12 cellular contexts compared by ENCODE assay signal in the genomic region with DNA sequence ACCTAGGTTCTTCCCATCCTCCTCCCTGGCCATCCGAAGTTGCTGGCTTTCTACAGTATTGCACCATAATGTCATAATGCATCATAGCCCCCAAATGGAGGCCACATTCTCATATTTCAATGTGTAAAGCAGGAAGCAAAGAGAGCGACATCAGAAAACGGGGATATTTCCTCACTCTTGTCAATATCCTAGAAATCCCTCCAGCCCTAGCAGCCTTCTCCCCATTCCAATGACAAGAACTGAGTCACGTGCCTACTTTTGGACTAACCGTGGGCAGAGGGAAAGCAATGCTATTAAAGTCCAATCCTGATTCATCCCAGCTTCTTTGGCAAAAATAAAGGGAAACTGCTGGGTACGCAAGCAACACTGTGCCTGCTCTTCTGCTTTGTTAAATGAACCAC. TPM values are rescaled to one million over a fixed set of nuclear protein-coding genes. Genes with fewer than 3 reads are reported as not detected.
A peak's percentile ranks its signal among the peaks of the same experiment; 100 is the strongest.
DNase-seq lines count a peak whose midpoint lies in the region; ATAC-seq and TF ChIP-seq lines count a peak whose summit lies in the region.
"Had no signal": no experiment of that assay in that cellular context is flagged by ENCODE, and none has a peak within 500 bp of the region (broad histone marks: within the 10 kb centered on the region; RNA-seq: fewer than 3 reads in every experiment).

No MANE protein-coding gene starts in this region.

- WGBS in sigmoid colon, 2 donors, result 78 to 82% methylated on average over 6 of the region's 6 CpGs

- no TSS peak for BruUV-seq in Panc1 (replicated peaks; lab: Mats Ljungman, UMichigan)

- TF ChIP-seq POLR2A in sigmoid colon (IDR thresholded peaks at IDR 0.05), result no peak

- POLR2A ChIA-PET in Panc1 (lab: Charles Lee), result no interaction called here

- H3K4me1 ChIP-seq in Panc1 (ENCODE audit: control insufficient read depth, insufficient read depth, low read length), result peaks cover 12% of the 10 kb centered on the region; the same call in 1 of the 2 replicates
- H3K4me1 ChIP-seq in sigmoid colon, result peaks cover 0 to 9% (median 4%) of the 10 kb centered on the region in 4 donors
- H3K4me1 ChIP-seq: prostate gland had no signal

- H3K27ac ChIP-seq in Panc1 (ENCODE audit: low read length) (peak overlapping the region; percentile 92), sigmoid colon (peak overlapping the region; percentile 31 to 51 (median 46))
- H3K27ac ChIP-seq: ascending aorta, prostate gland had no signal

- H3K9me3 ChIP-seq in Panc1 (ENCODE audit: control insufficient read depth, insufficient read depth, low read depth, low read length) (no peaks in the 10 kb centered on the region), sigmoid colon (no peaks in the 10 kb centered on the region)
- H3K9me3 ChIP-seq: ascending aorta, prostate gland had no signal

- TF ChIP-seq CTCF in Panc1 (IDR thresholded peaks at IDR 0.05) (no peak), sigmoid colon (IDR thresholded peaks at IDR 0.05) (no peak)

- in situ Hi-C loops in G401 (cut with HindIII; ENCODE audit: low sequenced_read_pairs), result no loop called here
- in situ Hi-C loops in Panc1 (cut with HindIII; ENCODE audit: low pct_unique_long_range_greater_than_20kb, low sequenced_read_pairs), result no loop called here

- CTCF ChIA-PET in Panc1 (lab: Charles Lee), result no interaction called here

- no peaks in the 10 kb centered on the region for H3K27me3 ChIP-seq in Panc1 (ENCODE audit: control insufficient read depth, insufficient read depth, low read length)
- no peaks in the 10 kb centered on the region for H3K27me3 ChIP-seq in sigmoid colon
- H3K27me3 ChIP-seq: ascending aorta had no signal

- DNase-seq in G401 (ENCODE audit: low spot score) (peak; percentile 91), Panc1 (ENCODE audit: low read depth, low spot score) (no peak), fibroblast of peridontal ligament (ENCODE audit: extremely low read depth) (peak; percentile 49), sigmoid colon (no peak), activated gamma-delta T cell (lab: John Stamatoyannopoulos, UW) (no peak), DMS53 treated with DMSO at 0.1 percent for 48 hours (lab: John Stamatoyannopoulos, UW; ENCODE audit: unreplicated experiment) (no peak), NCI-H774 (lab: John Stamatoyannopoulos, UW) (no peak)
- DNase-seq: activated CD8-positive, alpha-beta T cell treated with anti-CD3 and anti-CD28 coated beads for 36 hours; KG1 had no signal

- H3K36me3 ChIP-seq in Panc1 (ENCODE audit: control insufficient read depth, insufficient read depth, low read length) (no peaks in the 10 kb centered on the region), sigmoid colon (no peaks in the 10 kb centered on the region)
- H3K36me3 ChIP-seq: ascending aorta, prostate gland had no signal

- no peak for TF ChIP-seq EP300 in sigmoid colon (IDR thresholded peaks at IDR 0.05)

- peak overlapping the region; percentile 50 to 92 for H3K4me3 ChIP-seq in Panc1 (ENCODE audit: low read depth in 2 of 2, low read length in 2 of 2)
- peak overlapping the region in 3 of 4 donors; percentile 10 to 15 (median 11) for H3K4me3 ChIP-seq in sigmoid colon
- H3K4me3 ChIP-seq: prostate gland had no signal

- intact Hi-C loops in Panc1 (cut with micrococcal nuclease; ENCODE audit: unreplicated experiment), result no loop called here
- intact Hi-C loops in sigmoid colon (cut with DNase I), result loop anchor here (5.0 kb wide), 5 partner anchors 72 to 1752 kb away; a partner anchor contains a TSS

- no peak for ATAC-seq in Panc1
- no peak for ATAC-seq in GM19463 (IDR thresholded peaks at IDR 0.05; ENCODE audit: unreplicated experiment)
- ATAC-seq: activated CD8-positive, alpha-beta T cell treated with anti-CD3 and anti-CD28 coated beads for 36 hours had no signal

RNA-seq across cellular contexts. Expression of a gene that starts 4.3 kb away (rescaled TPM):
- total RNA-seq in G401 (2014; rRNA removed; shearing (Covaris generic)), result 17.2 and 22.5 TPM in 2 replicates
- total RNA-seq in Panc1 (2021; ENCODE audit: unreplicated experiment), result 44.3 TPM
- 28.6 TPM for polyA plus RNA-seq in Panc1 (2012; ENCODE audit: insufficient read length)
- total RNA-seq in sigmoid colon, result 10 to 100 TPM; 17.9 to 27.7 (median 21.8) TPM
- polyA plus RNA-seq in sigmoid colon, result 10 to 100 TPM in 2 of 3 donors, 1 to 10 TPM in 1; 8.0 to 14.8 (median 11.4) TPM

Comparison
In these comparisons a context has a peak if more than half of its experiments do, and no peak if none do; other contexts are left out.
1. DNase-seq: peak in G401 (single experiment) and fibroblast of peridontal ligament (single experiment); none in Panc1 (single experiment), sigmoid colon (single experiment), activated gamma-delta T cell (single experiment), DMS53 treated with DMSO at 0.1 percent for 48 hours (single experiment) and NCI-H774 (single experiment).